ENCODE assay signal across 10 cellular contexts in the genomic region with DNA sequence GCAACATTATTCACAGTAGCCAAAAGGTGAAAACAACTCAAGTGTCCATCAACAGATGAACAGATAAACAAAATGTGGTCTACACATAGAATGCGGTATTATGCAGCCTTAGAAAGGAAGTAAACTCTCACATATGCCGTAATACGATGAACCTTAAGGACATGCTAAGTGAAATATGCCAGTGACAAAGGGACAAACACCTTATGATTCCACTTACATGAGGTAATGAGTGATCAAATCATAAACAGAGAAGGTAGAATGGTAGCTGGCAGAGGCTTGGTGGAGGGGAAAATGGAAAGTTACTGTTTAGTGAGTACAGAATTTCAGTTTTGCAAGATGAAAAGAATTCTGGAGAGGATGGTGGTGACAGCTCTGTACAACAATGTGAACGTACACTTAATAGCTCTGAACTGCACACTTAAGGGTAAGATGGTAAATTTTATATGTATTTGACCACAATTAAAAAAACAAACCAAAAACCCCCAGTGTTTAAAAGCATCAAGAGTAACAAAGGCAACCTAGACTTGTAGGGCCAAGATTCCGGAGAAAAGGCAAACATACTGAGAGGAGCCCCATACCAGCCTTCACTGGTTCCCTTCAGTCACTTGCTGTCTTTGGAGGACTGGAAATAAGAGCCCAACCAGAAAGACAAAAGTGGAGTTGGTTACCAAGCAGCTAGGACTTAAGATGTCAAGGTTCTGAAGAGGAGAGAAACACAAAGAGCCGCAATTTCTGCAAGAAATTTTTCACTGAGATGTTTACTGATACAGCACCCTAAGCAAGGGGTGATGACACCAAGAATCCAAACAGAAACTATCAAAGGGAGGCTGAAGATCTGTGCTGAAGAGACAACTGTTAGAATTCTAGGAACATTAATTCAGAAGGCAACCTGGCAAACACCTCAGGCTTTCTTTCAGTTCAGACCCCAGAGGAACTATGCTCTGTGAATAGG.
A peak's percentile ranks its signal among the peaks of the same experiment; 100 is the strongest.
DNase-seq lines count a peak whose midpoint lies in the region; ATAC-seq and TF ChIP-seq lines count a peak whose summit lies in the region.
"Had no signal": no experiment of that assay in that cellular context is flagged by ENCODE, and none has a peak within 500 bp of the region (broad histone marks: within the 10 kb centered on the region; RNA-seq: fewer than 3 reads in every experiment).

No MANE protein-coding gene starts in this region.

- intact Hi-C loops in stomach (cut with DNase I; ENCODE audit: low total_unique reads), result no loop called here

- peaks cover 0 to 7% (median 0%) of the 10 kb centered on the region in 4 donors for H3K36me3 ChIP-seq in stomach

- H3K27me3 ChIP-seq in stomach, result no peaks in the 10 kb centered on the region

- H3K4me3 ChIP-seq in stomach, result no peak overlapping the region
- H3K4me3 ChIP-seq: skin epidermis had no signal

- DNase-seq in NCI-H2029 (lab: John Stamatoyannopoulos, UW), result peak; percentile 40
- DNase-seq in NCI-H2029 treated with DMSO at 0.1 percent for 48 hours (lab: John Stamatoyannopoulos, UW), result no peak
- DNase-seq in activated naive CD8-positive, alpha-beta T cell treated with anti-CD3 and anti-CD28 coated beads, Interleukin-2, amount 50 U/mL, for 24 hours, result no peak
- DNase-seq in renal cortical epithelial cell (ENCODE audit: low read depth), result peak; percentile 16
- DNase-seq in SK-N-DZ (ENCODE audit: low spot score), result no peak
- no peak for DNase-seq in AML-193 (lab: John Stamatoyannopoulos, UW)
- no peak for DNase-seq in stomach
- DNase-seq: 8988T had no signal

- no peak for TF ChIP-seq CTCF in stomach (IDR thresholded peaks at IDR 0.05)

- H3K27ac Mint-ChIP-seq in activated naive CD8-positive, alpha-beta T cell treated with anti-CD3 and anti-CD28 coated beads, Interleukin-2, amount 50 U/mL, for 24 hours, result peak overlapping the region; percentile 81

- 80 to 85% (median 83%) methylated on average over 6 of the region's 6 CpGs for WGBS in stomach, 5 donors

- no peak for TF ChIP-seq POLR2A in stomach (IDR thresholded peaks at IDR 0.05)

- H3K9me3 Mint-ChIP-seq in activated naive CD8-positive, alpha-beta T cell treated with anti-CD3 and anti-CD28 coated beads, Interleukin-2, amount 50 U/mL, for 24 hours, result no peaks in the 10 kb centered on the region

- H3K36me3 Mint-ChIP-seq in activated naive CD8-positive, alpha-beta T cell treated with anti-CD3 and anti-CD28 coated beads, Interleukin-2, amount 50 U/mL, for 24 hours (ENCODE audit: low read depth), result peaks cover 8% of the 10 kb centered on the region

- H3K4me3 Mint-ChIP-seq in activated naive CD8-positive, alpha-beta T cell treated with anti-CD3 and anti-CD28 coated beads, Interleukin-2, amount 50 U/mL, for 24 hours, result peak overlapping the region; percentile 59

- peaks cover 14 to 93% (median 62%) of the 10 kb centered on the region in 4 donors for H3K4me1 ChIP-seq in stomach

- H3K27ac ChIP-seq in stomach, result peak overlapping the region in 1 of 5 donors; percentile 44

- peak; percentile 41 for ATAC-seq in HG03354 (IDR thresholded peaks at IDR 0.05; ENCODE audit: poor library complexity, severe bottlenecking, unreplicated experiment)
- peak; percentile 50 for ATAC-seq in activated naive CD8-positive, alpha-beta T cell treated with anti-CD3 and anti-CD28 coated beads, Interleukin-2, amount 50 U/mL, for 24 hours

- H3K4me1 Mint-ChIP-seq in activated naive CD8-positive, alpha-beta T cell treated with anti-CD3 and anti-CD28 coated beads, Interleukin-2, amount 50 U/mL, for 24 hours, result peaks cover 86% of the 10 kb centered on the region

- no peaks in the 10 kb centered on the region for H3K9me3 ChIP-seq in stomach

- no peaks in the 10 kb centered on the region for H3K27me3 Mint-ChIP-seq in activated naive CD8-positive, alpha-beta T cell treated with anti-CD3 and anti-CD28 coated beads, Interleukin-2, amount 50 U/mL, for 24 hours

- TF ChIP-seq EP300 in stomach (IDR thresholded peaks at IDR 0.05), result no peak

Comparison
In these comparisons a context has a peak if more than half of its experiments do, and no peak if none do; other contexts are left out.
1. DNase-seq: peak in NCI-H2029 (single experiment) and renal cortical epithelial cell (single experiment); none in NCI-H2029 treated with DMSO at 0.1 percent for 48 hours (single experiment), activated naive CD8-positive, alpha-beta T cell treated with anti-CD3 and anti-CD28 coated beads, Interleukin-2, amount 50 U/mL, for 24 hours (single experiment), SK-N-DZ (single experiment), AML-193 (0 of 2) and stomach (single experiment).